Comparison of ENCODE assay signal across 1 cellular context in the genomic region with DNA sequence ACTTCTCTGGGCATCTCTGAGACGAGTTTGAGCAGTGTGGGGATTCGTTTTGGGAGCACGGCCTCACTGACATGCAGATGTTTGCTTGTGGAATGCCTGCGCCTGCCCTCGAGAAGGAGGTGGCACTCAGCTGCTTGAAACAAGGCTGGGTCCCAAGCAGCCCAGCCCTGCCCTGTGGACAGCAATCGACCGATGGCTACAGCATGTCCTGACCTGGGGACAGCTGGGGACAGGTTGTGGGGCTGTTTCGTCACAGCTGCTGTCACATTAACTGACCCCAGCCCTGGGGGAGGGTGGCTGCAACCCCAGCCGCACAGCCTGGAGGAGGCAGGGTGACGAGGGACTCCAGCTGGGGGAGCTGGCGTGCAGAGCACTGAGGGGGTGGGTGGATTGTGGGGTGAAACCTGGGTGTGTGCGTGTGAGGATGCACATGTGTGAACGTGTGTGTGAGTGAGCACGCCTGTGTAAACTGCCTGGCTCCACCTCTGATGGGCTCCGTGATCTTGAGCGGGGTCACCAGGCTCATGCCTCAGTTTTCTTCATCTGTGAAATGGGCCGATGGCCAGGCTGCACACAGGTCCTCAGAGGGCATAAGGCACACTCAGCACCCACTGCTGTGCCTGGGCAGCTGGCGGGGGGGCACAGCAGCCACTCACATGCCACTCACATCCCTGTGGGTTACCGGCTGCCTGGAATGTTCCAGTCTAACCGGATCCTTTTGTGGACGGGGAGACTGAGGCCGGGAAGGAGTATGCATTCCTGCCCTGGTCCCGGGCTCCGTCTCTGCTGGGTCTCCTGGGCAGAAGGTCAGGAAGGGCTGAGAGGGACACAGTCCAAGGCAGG.
TF ChIP-seq lines count a peak whose summit lies in the region.

No MANE protein-coding gene starts in this region.

TF ChIP-seq in GM23338, 12 proteins besides CTCF, POLR2A, EP300 and RAD21:
- no peak for TF ChIP-seq EZH2phosphoT487 (IDR thresholded peaks at IDR 0.05; ENCODE audit: unreplicated experiment)
